In the genomic region with DNA sequence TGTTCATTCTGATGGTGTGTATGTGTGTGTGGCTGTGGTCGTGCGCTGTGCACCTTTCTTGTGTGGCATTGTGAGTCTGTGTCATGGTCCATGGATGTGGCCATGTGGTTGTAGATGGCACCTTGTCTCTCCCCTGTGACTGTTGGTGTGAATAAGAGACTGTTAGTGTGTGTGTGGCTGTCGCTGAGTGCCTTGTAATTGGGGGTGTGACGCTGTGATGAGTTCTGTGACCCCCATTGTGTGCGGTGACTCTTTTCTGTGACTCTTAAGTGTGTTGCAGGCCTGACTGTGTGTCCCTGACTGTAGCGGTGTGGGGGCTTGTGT, we compare ENCODE assay signal across 10 cellular contexts. TPM values are rescaled to one million over a fixed set of nuclear protein-coding genes. Genes with fewer than 3 reads are reported as not detected.
DNase-seq lines count a peak whose midpoint lies in the region; ATAC-seq, FAIRE-seq and TF ChIP-seq lines count a peak whose summit lies in the region.
"Had no signal": no experiment of that assay in that cellular context is flagged by ENCODE, and none has a peak within 500 bp of the region (broad histone marks: within the 10 kb centered on the region; RNA-seq: fewer than 3 reads in every experiment).

No MANE protein-coding gene starts in this region.

- no peak overlapping the region for H2BK5ac ChIP-seq in mesenchymal stem cell (ENCODE audit: low read depth, low read length, poor library complexity, severe bottlenecking)

- no peak overlapping the region for H2BK120ac ChIP-seq in mesenchymal stem cell (ENCODE audit: low read depth, low read length)

- H4K20me1 ChIP-seq in K562 (replicated peaks; ENCODE audit: control insufficient read depth, insufficient read depth, low read length) = no peaks in the 10 kb centered on the region

- H3K4me3 ChIP-seq in K562 (peak overlapping the region; percentile 57), mesenchymal stem cell (ENCODE audit: insufficient read depth in 1 of 2, low read depth in 1 of 2, low read length in 2 of 2) (peak overlapping the region; percentile 69 to 98), tibial nerve (peak overlapping the region; percentile 57 to 77 (median 64))

- peak overlapping the region in 1 of 2 experiments; percentile 13 for H3K4ac ChIP-seq in mesenchymal stem cell (ENCODE audit: low read depth in 1 of 2, low read length in 2 of 2)

- H3K79me2 ChIP-seq in K562 (ENCODE audit: control insufficient read depth, insufficient read depth, low read length) = peaks cover 6% of the 10 kb centered on the region; the same call in 1 of the 3 replicates

- peaks cover 10% of the 10 kb centered on the region for H3K4me1 Mint-ChIP-seq in activated T-cell treated with anti-CD3 and anti-CD28 coated beads, Interleukin-2, amount 50 U/mL, for 72 hours (ENCODE audit: low read depth)

- H3K27ac Mint-ChIP-seq in activated T-cell treated with anti-CD3 and anti-CD28 coated beads, Interleukin-2, amount 50 U/mL, for 72 hours = no peak overlapping the region

- POLR2A ChIA-PET in K562 (lab: Yijun Ruan, JAX) = no interaction called here

- in situ Hi-C loops in K562 (cut with MboI) = no loop called here

- no peak for TF ChIP-seq EP300 in K562 (IDR thresholded peaks at IDR 0.05; ENCODE audit: low read length)
- no peak for TF ChIP-seq EP300 in tibial nerve (IDR thresholded peaks at IDR 0.05)

- no peak for TF ChIP-seq RAD21 in K562 (CRISPR knock-in tag; conservative IDR thresholded peaks at IDR 0.05 in 1 of 2, IDR thresholded peaks at IDR 0.05 in 1 of 2)

- H3K79me1 ChIP-seq in mesenchymal stem cell (replicated peaks; ENCODE audit: low read length, poor library complexity, severe bottlenecking) = peaks cover 6% of the 10 kb centered on the region

- DNase-seq in activated T-cell treated with anti-CD3 and anti-CD28 coated beads, Interleukin-2, amount 50 U/mL, for 72 hours = no peak
- DNase-seq in activated T-cell treated with anti-CD3 and anti-CD28 coated beads for 4 hours (no peak), K562 (ENCODE audit: extremely low read depth in 1 of 4, low spot score in 3 of 4) (no peak), mesenchymal stem cell (no peak), tibial nerve (ENCODE audit: low spot score in 2 of 2) (no peak), RPMI8226 (no peak), retina (no peak)
- DNase-seq: stimulated activated CD4-positive, alpha-beta T cell treated with anti-CD3 and anti-CD28 coated beads, Interleukin-2, amount 100 ng/mL, for 48 hours had no signal

- no peaks in the 10 kb centered on the region for H3K9me3 Mint-ChIP-seq in activated T-cell treated with anti-CD3 and anti-CD28 coated beads, Interleukin-2, amount 50 U/mL, for 72 hours

- peak overlapping the region in 1 of 2 experiments; percentile 75 for H3K14ac ChIP-seq in mesenchymal stem cell (ENCODE audit: low read length in 2 of 2)

- H3K4me2 ChIP-seq in K562 (ENCODE audit: insufficient read depth, low read length) = peak overlapping the region; percentile 94
- H3K4me2 ChIP-seq in mesenchymal stem cell (ENCODE audit: low read length, poor library complexity, severe bottlenecking) = peak overlapping the region; percentile 37

- WGBS in K562 (ENCODE audit: insufficient coverage, low coverage, missing lambda C conversion rate) = 76% methylated on average over 4 of the region's 6 CpGs
- WGBS in mesenchymal stem cell = 93% methylated on average over 6 of the region's 6 CpGs
- 68 to 77% methylated on average over 6 of the region's 6 CpGs for WGBS in tibial nerve, 2 donors

- TSS peak; percentile 64 for BruUV-seq in K562 (replicated peaks; lab: Mats Ljungman, UMichigan)

- H3K36me3 ChIP-seq in K562 (ENCODE audit: control insufficient read depth, insufficient read depth, low read length) (no peaks in the 10 kb centered on the region; the same call in 2 of the 3 replicates), mesenchymal stem cell (ENCODE audit: control insufficient read depth in 1 of 2, insufficient read depth in 2 of 2, low read depth in 1 of 2, low read length in 2 of 2) (peaks cover 14 to 28% of the 10 kb centered on the region in 2 experiments), tibial nerve (peaks cover 0 to 39% (median 0%) of the 10 kb centered on the region in 3 donors)
- H3K36me3 ChIP-seq: cardiac muscle cell had no signal

- peak overlapping the region; percentile 51 to 91; a peak in 3 of 4 replicates for H3K9ac ChIP-seq in K562 (ENCODE audit: insufficient read depth in 1 of 2, low read depth in 2 of 2, low read length in 2 of 2)
- H3K9ac ChIP-seq in mesenchymal stem cell (ENCODE audit: low read length) = peak overlapping the region; percentile 87

- intact Hi-C loops in K562 (cut with micrococcal nuclease) = no loop called here

- TF ChIP-seq POLR2A in K562 (conservative IDR thresholded peaks at IDR 0.05) (no peak), tibial nerve (IDR thresholded peaks at IDR 0.05) (no peak)

- TF ChIP-seq CTCF in K562 (IDR thresholded peaks at IDR 0.05 in 2 of 3, conservative IDR thresholded peaks at IDR 0.05 in 1 of 3; ENCODE audit: insufficient read depth in 2 of 3, low read depth in 1 of 3, low read length in 3 of 3) (no peak), tibial nerve (IDR thresholded peaks at IDR 0.05) (no peak)

- H3K18ac ChIP-seq in mesenchymal stem cell (ENCODE audit: low read depth in 1 of 2, low read length in 2 of 2) = peak overlapping the region; percentile 87 to 90

- H3K4me1 ChIP-seq in K562 (replicated peaks in 1 of 2; ENCODE audit: control insufficient read depth in 2 of 2, insufficient read depth in 2 of 2, low read length in 2 of 2) = peaks cover 27 to 64% of the 10 kb centered on the region in 2 experiments
- peaks cover 13% of the 10 kb centered on the region for H3K4me1 ChIP-seq in mesenchymal stem cell (ENCODE audit: control insufficient read depth, insufficient read depth, low read depth, low read length)
- H3K4me1 ChIP-seq in tibial nerve = peaks cover 0 to 20% (median 4%) of the 10 kb centered on the region in 4 donors

- H2AFZ ChIP-seq in K562 (ENCODE audit: low read depth, low read length) (peak overlapping the region; percentile 70; the same call in 1 of the 2 replicates), mesenchymal stem cell (ENCODE audit: low read depth, low read length) (no peak overlapping the region)

- H3K9me3 ChIP-seq in K562 (replicated peaks; ENCODE audit: control insufficient read depth, insufficient read depth, low read depth, low read length) = no peaks in the 10 kb centered on the region
- no peaks in the 10 kb centered on the region for H3K9me3 ChIP-seq in mesenchymal stem cell (ENCODE audit: control insufficient read depth, low read length)
- no peaks in the 10 kb centered on the region for H3K9me3 ChIP-seq in tibial nerve

- CTCF ChIA-PET in K562 (lab: Yijun Ruan, JAX; ENCODE audit: low intra/inter-chr PET ratio) = no interaction called here

- H2AK5ac ChIP-seq in mesenchymal stem cell (ENCODE audit: low read length, severe bottlenecking) = no peak overlapping the region

- peak overlapping the region; percentile 83 for H4K91ac ChIP-seq in mesenchymal stem cell (ENCODE audit: low read length)

- no peaks in the 10 kb centered on the region for H3K36me3 Mint-ChIP-seq in activated T-cell treated with anti-CD3 and anti-CD28 coated beads, Interleukin-2, amount 50 U/mL, for 72 hours (ENCODE audit: insufficient read depth in 2 of 2)

- no peak overlapping the region for H3K23ac ChIP-seq in mesenchymal stem cell (ENCODE audit: low read length in 2 of 2)

- no peaks in the 10 kb centered on the region for H3K27me3 ChIP-seq in K562 (ENCODE audit: control insufficient read depth in 2 of 2, insufficient read depth in 2 of 2, low read length in 2 of 2)
- H3K27me3 ChIP-seq in mesenchymal stem cell (ENCODE audit: control insufficient read depth in 1 of 2, insufficient read depth in 1 of 2, low read length in 2 of 2) = peaks cover 0 to 19% of the 10 kb centered on the region in 2 experiments
- H3K27me3 ChIP-seq in tibial nerve = no peaks in the 10 kb centered on the region
- H3K27me3 ChIP-seq: cardiac muscle cell had no signal

- peak overlapping the region; percentile 72 for H4K8ac ChIP-seq in mesenchymal stem cell (ENCODE audit: low read length)

- no peak for ATAC-seq in activated T-cell treated with anti-CD3 and anti-CD28 coated beads, Interleukin-2, amount 50 U/mL, for 72 hours (replicated peaks in 1 of 2)
- ATAC-seq in K562 (no peak), HG02588 (IDR thresholded peaks at IDR 0.05; ENCODE audit: unreplicated experiment) (no peak)

- no peak for FAIRE-seq in K562 (lab: Jason Lieb, UNC)

- H3K27ac ChIP-seq in K562 (ENCODE audit: extremely low read depth, low read depth, low read length) (no peak overlapping the region; the same call in 2 of the 3 replicates), mesenchymal stem cell (ENCODE audit: low read length, poor library complexity, severe bottlenecking) (no peak overlapping the region), tibial nerve (peak overlapping the region in 3 of 4 donors; percentile 74 to 87 (median 76))
- H3K27ac ChIP-seq: cardiac muscle cell had no signal

- peak overlapping the region; percentile 40 to 71 for H2BK12ac ChIP-seq in mesenchymal stem cell (ENCODE audit: low read length in 2 of 2)

- H3K9me1 ChIP-seq in K562 (ENCODE audit: control insufficient read depth, insufficient read depth, low read length) = no peaks in the 10 kb centered on the region

- no peak overlapping the region for H2BK15ac ChIP-seq in mesenchymal stem cell (ENCODE audit: low read depth, poor library complexity, severe bottlenecking)

- H3K4me3 Mint-ChIP-seq in activated T-cell treated with anti-CD3 and anti-CD28 coated beads, Interleukin-2, amount 50 U/mL, for 72 hours = peak overlapping the region; percentile 63 to 71

- peaks cover 11% of the 10 kb centered on the region for H3K27me3 Mint-ChIP-seq in activated T-cell treated with anti-CD3 and anti-CD28 coated beads, Interleukin-2, amount 50 U/mL, for 72 hours (ENCODE audit: low read depth)

RNA-seq across cellular contexts. Expression of a gene that starts 0.8 kb away (rescaled TPM):
- 1 to 10 TPM; 6.9 to 9.7 TPM for total RNA-seq in activated T-cell treated with anti-CD3 and anti-CD28 coated beads, Interleukin-2, amount 50 U/mL, for 72 hours
- 8.1 and 27.1 TPM in 2 replicates for total RNA-seq in K562 (2011; cell fraction: chromatin; rRNA removed; ENCODE audit: low replicate concordance)
- total RNA-seq in K562 (2011; cell fraction: nucleolus; rRNA removed) = 25.7 and 35.0 TPM in 2 replicates
- total RNA-seq in K562 (2011; cell fraction: nucleoplasm; rRNA removed) = 21.9 and 29.8 TPM in 2 replicates
- total RNA-seq in K562 (2014; rRNA removed) (4.4 and 11.2 TPM in 2 replicates), K562 (2014; rRNA removed; fragmentation: Illumina TruSeq; extraction: Trizol) (1.8 and 2.1 TPM in 2 replicates), K562 (2015; rRNA removed; fragmentation: Illumina TruSeq; extraction: Trizol) (2.6 and 3.1 TPM in 2 replicates), K562 (2021) (15.9 and 17.6 TPM in 2 replicates), tibial nerve (10 to 100 TPM; 20.1 to 82.2 (median 33.8) TPM)
- polyA plus RNA-seq in K562 (2011; rRNA removed) (3.4 and 6.3 TPM in 2 replicates), K562 (2014; fragmentation: Illumina TruSeq; extraction: Trizol) (8.1 and 12.8 TPM in 2 replicates), K562 (2014; fragmentation: Nextera tagmentation; extraction: Ambion mirVana) (under 1 TPM; 0.49 TPM), K562 (2014; rRNA removed) (8.6 and 10.0 TPM in 2 replicates)
- 5.2 and 13.0 TPM in 2 replicates for polyA plus RNA-seq in K562 (2011; cell fraction: cytosol; rRNA removed)
- polyA plus RNA-seq in K562 (2011; cell fraction: nucleus; rRNA removed) = 21.6 and 30.6 TPM in 2 replicates
- 16.0 and 16.8 TPM in 2 replicates for polyA plus RNA-seq in K562 (2012)
- 1.1 and 2.5 TPM in 2 replicates for polyA minus RNA-seq in K562 (2011; rRNA and poly(A)+ RNA removed)
- 6.1 and 10.4 TPM in 2 replicates for polyA minus RNA-seq in K562 (2011; cell fraction: cytosol; rRNA and poly(A)+ RNA removed)
- 7.2 and 8.5 TPM in 2 replicates for polyA minus RNA-seq in K562 (2011; cell fraction: nucleus; rRNA and poly(A)+ RNA removed)
- 51.5 TPM for polyA plus RNA-seq in mesenchymal stem cell (2013, experiment 1 of 2)
- polyA plus RNA-seq in mesenchymal stem cell (2013, experiment 2 of 2) = 51.8 TPM

RNA-seq across cellular contexts. Expression of a gene that starts 9.7 kb away (rescaled TPM):
- total RNA-seq in activated T-cell treated with anti-CD3 and anti-CD28 coated beads, Interleukin-2, amount 50 U/mL, for 72 hours = 10 to 100 TPM; 27.9 to 30.7 TPM
- 35.6 and 69.3 TPM in 2 replicates for total RNA-seq in K562 (2011; cell fraction: chromatin; rRNA removed; ENCODE audit: low replicate concordance)
- 24.6 and 29.0 TPM in 2 replicates for total RNA-seq in K562 (2011; cell fraction: nucleolus; rRNA removed)
- 35.5 and 35.6 TPM in 2 replicates for total RNA-seq in K562 (2011; cell fraction: nucleoplasm; rRNA removed)
- total RNA-seq in K562 (2014; rRNA removed) = 3.6 and 3.7 TPM in 2 replicates
- total RNA-seq in K562 (2014; rRNA removed; fragmentation: Illumina TruSeq; extraction: Trizol) = 3.1 and 3.9 TPM in 2 replicates
- total RNA-seq in K562 (2015; rRNA removed; fragmentation: Illumina TruSeq; extraction: Trizol) = 3.9 and 4.7 TPM in 2 replicates
- 5.9 and 7.6 TPM in 2 replicates for total RNA-seq in K562 (2021)
- 6.8 and 9.4 TPM in 2 replicates for polyA plus RNA-seq in K562 (2011; rRNA removed)
- 5.8 and 5.9 TPM in 2 replicates for polyA plus RNA-seq in K562 (2011; cell fraction: cytosol; rRNA removed)
- polyA plus RNA-seq in K562 (2011; cell fraction: nucleus; rRNA removed) = 52.3 and 65.7 TPM in 2 replicates
- 13.1 and 29.9 TPM in 2 replicates for polyA plus RNA-seq in K562 (2012)
- polyA plus RNA-seq in K562 (2014; fragmentation: Illumina TruSeq; extraction: Trizol) = 8.9 and 10.1 TPM in 2 replicates
- polyA plus RNA-seq in K562 (2014; fragmentation: Nextera tagmentation; extraction: Ambion mirVana) = 1 to 10 TPM in 1 of 2 experiments, under 1 TPM in 1; 0.68 to 2.5 TPM
- 6.8 and 8.6 TPM in 2 replicates for polyA plus RNA-seq in K562 (2014; rRNA removed)
- polyA minus RNA-seq in K562 (2011; rRNA and poly(A)+ RNA removed) = 2.1 and 3.3 TPM in 2 replicates
- polyA minus RNA-seq in K562 (2011; cell fraction: cytosol; rRNA and poly(A)+ RNA removed) = not detected in 2 replicates
- polyA minus RNA-seq in K562 (2011; cell fraction: nucleus; rRNA and poly(A)+ RNA removed) = 14.4 and 14.7 TPM in 2 replicates
- 22.5 TPM for polyA plus RNA-seq in mesenchymal stem cell (2013, experiment 1 of 2)
- 20.6 TPM for polyA plus RNA-seq in mesenchymal stem cell (2013, experiment 2 of 2)
- total RNA-seq in tibial nerve = 10 to 100 TPM; 23.2 to 33.7 (median 30.8) TPM

RNA-seq across cellular contexts. Expression of a gene that starts 10.0 kb away (rescaled TPM):
- total RNA-seq in activated T-cell treated with anti-CD3 and anti-CD28 coated beads, Interleukin-2, amount 50 U/mL, for 72 hours = 10 to 100 TPM; 60.4 to 64.7 TPM
- total RNA-seq in K562 (2011; cell fraction: chromatin; rRNA removed; ENCODE audit: low replicate concordance) = 24.9 and 71.9 TPM in 2 replicates
- 125 and 126 TPM in 2 replicates for total RNA-seq in K562 (2011; cell fraction: nucleolus; rRNA removed)
- 67.8 and 77.4 TPM in 2 replicates for total RNA-seq in K562 (2011; cell fraction: nucleoplasm; rRNA removed)
- total RNA-seq in K562 (2014; rRNA removed) (63.3 and 68.9 TPM in 2 replicates), K562 (2014; rRNA removed; fragmentation: Illumina TruSeq; extraction: Trizol) (21.2 and 26.1 TPM in 2 replicates), K562 (2015; rRNA removed; fragmentation: Illumina TruSeq; extraction: Trizol) (32.0 and 33.7 TPM in 2 replicates), K562 (2021) (44.1 and 45.6 TPM in 2 replicates), tibial nerve (100 to 1,000 TPM; 145 to 238 (median 189) TPM)
- polyA plus RNA-seq in K562 (2011; rRNA removed) (57.7 and 68.8 TPM in 2 replicates), K562 (2014; fragmentation: Illumina TruSeq; extraction: Trizol) (72.6 and 73.2 TPM in 2 replicates), K562 (2014; fragmentation: Nextera tagmentation; extraction: Ambion mirVana) (10 to 100 TPM; 21.3 to 27.3 TPM), K562 (2014; rRNA removed) (81.5 and 83.8 TPM in 2 replicates)
- 179 and 221 TPM in 2 replicates for polyA plus RNA-seq in K562 (2011; cell fraction: cytosol; rRNA removed)
- 92.4 and 97.3 TPM in 2 replicates for polyA plus RNA-seq in K562 (2011; cell fraction: nucleus; rRNA removed)
- polyA plus RNA-seq in K562 (2012) = 57.1 and 57.4 TPM in 2 replicates
- polyA minus RNA-seq in K562 (2011; rRNA and poly(A)+ RNA removed) = 30.4 and 35.1 TPM in 2 replicates
- 26.4 and 28.5 TPM in 2 replicates for polyA minus RNA-seq in K562 (2011; cell fraction: cytosol; rRNA and poly(A)+ RNA removed)
- 4.7 and 11.6 TPM in 2 replicates for polyA minus RNA-seq in K562 (2011; cell fraction: nucleus; rRNA and poly(A)+ RNA removed)
- polyA plus RNA-seq in mesenchymal stem cell (2013, experiment 1 of 2) = 109 TPM
- 119 TPM for polyA plus RNA-seq in mesenchymal stem cell (2013, experiment 2 of 2)

RNA-seq across cellular contexts. Expression of a gene that starts 16.6 kb away (rescaled TPM):
- 10 to 100 TPM; 13.3 to 16.8 TPM for total RNA-seq in activated T-cell treated with anti-CD3 and anti-CD28 coated beads, Interleukin-2, amount 50 U/mL, for 72 hours
- total RNA-seq in K562 (2011; cell fraction: chromatin; rRNA removed; ENCODE audit: low replicate concordance) = 3.0 and 8.8 TPM in 2 replicates
- total RNA-seq in K562 (2011; cell fraction: nucleolus; rRNA removed) = 2.5 and 3.2 TPM in 2 replicates
- total RNA-seq in K562 (2011; cell fraction: nucleoplasm; rRNA removed) = 2.6 TPM in 2 replicates
- 1.2 and 1.6 TPM in 2 replicates for total RNA-seq in K562 (2014; rRNA removed)
- 1.3 and 1.4 TPM in 2 replicates for total RNA-seq in K562 (2014; rRNA removed; fragmentation: Illumina TruSeq; extraction: Trizol)
- total RNA-seq in K562 (2015; rRNA removed; fragmentation: Illumina TruSeq; extraction: Trizol) = 1.8 and 1.9 TPM in 2 replicates
- 3.3 and 4.5 TPM in 2 replicates for total RNA-seq in K562 (2021)
- 3.0 and 3.8 TPM in 2 replicates for polyA plus RNA-seq in K562 (2011; rRNA removed)
- polyA plus RNA-seq in K562 (2011; cell fraction: cytosol; rRNA removed) = 2.6 and 3.9 TPM in 2 replicates
- 1.3 and 1.7 TPM in 2 replicates for polyA plus RNA-seq in K562 (2011; cell fraction: nucleus; rRNA removed)
- polyA plus RNA-seq in K562 (2012) = 1.1 and 2.3 TPM in 2 replicates
- 0.89 and 1.4 TPM in 2 replicates for polyA plus RNA-seq in K562 (2014; fragmentation: Illumina TruSeq; extraction: Trizol)
- polyA plus RNA-seq in K562 (2014; fragmentation: Nextera tagmentation; extraction: Ambion mirVana) = 1 to 10 TPM in 1 of 2 experiments, under 1 TPM in 1; 0.34 to 1.1 TPM
- polyA plus RNA-seq in K562 (2014; rRNA removed) = 1.5 and 1.9 TPM in 2 replicates
- 7.1 and 8.6 TPM in 2 replicates for polyA minus RNA-seq in K562 (2011; rRNA and poly(A)+ RNA removed)
- 2.7 and 4.4 TPM in 2 replicates for polyA minus RNA-seq in K562 (2011; cell fraction: cytosol; rRNA and poly(A)+ RNA removed)
- polyA minus RNA-seq in K562 (2011; cell fraction: nucleus; rRNA and poly(A)+ RNA removed) = 1.2 and 1.6 TPM in 2 replicates
- 15.2 TPM for polyA plus RNA-seq in mesenchymal stem cell (2013, experiment 1 of 2)
- polyA plus RNA-seq in mesenchymal stem cell (2013, experiment 2 of 2) = 15.4 TPM
- 10 to 100 TPM; 12.9 to 20.8 (median 17.9) TPM for total RNA-seq in tibial nerve

RNA-seq across cellular contexts. Expression of a gene that starts 18.4 kb away (rescaled TPM):
- total RNA-seq in activated T-cell treated with anti-CD3 and anti-CD28 coated beads, Interleukin-2, amount 50 U/mL, for 72 hours = 1 to 10 TPM; 1.9 to 2.6 TPM
- 1.5 and 2.6 TPM in 2 replicates for total RNA-seq in K562 (2011; cell fraction: chromatin; rRNA removed; ENCODE audit: low replicate concordance)
- 2.6 and 3.5 TPM in 2 replicates for total RNA-seq in K562 (2011; cell fraction: nucleolus; rRNA removed)
- total RNA-seq in K562 (2011; cell fraction: nucleoplasm; rRNA removed) = 2.3 and 3.1 TPM in 2 replicates
- total RNA-seq in K562 (2014; rRNA removed) = 2.8 and 3.9 TPM in 2 replicates
- total RNA-seq in K562 (2014; rRNA removed; fragmentation: Illumina TruSeq; extraction: Trizol) = 0.77 and 0.80 TPM in 2 replicates
- 1.9 and 2.3 TPM in 2 replicates for total RNA-seq in K562 (2015; rRNA removed; fragmentation: Illumina TruSeq; extraction: Trizol)
- total RNA-seq in K562 (2021) = 2.5 and 3.0 TPM in 2 replicates
- 1.3 and 1.8 TPM in 2 replicates for polyA plus RNA-seq in K562 (2011; rRNA removed)
- polyA plus RNA-seq in K562 (2011; cell fraction: cytosol; rRNA removed) = 1.9 and 3.2 TPM in 2 replicates
- 1.2 and 1.3 TPM in 2 replicates for polyA plus RNA-seq in K562 (2011; cell fraction: nucleus; rRNA removed)
- polyA plus RNA-seq in K562 (2012) = 2.9 and 3.1 TPM in 2 replicates
- polyA plus RNA-seq in K562 (2014; fragmentation: Illumina TruSeq; extraction: Trizol) = 1.7 and 2.6 TPM in 2 replicates
- polyA plus RNA-seq in K562 (2014; fragmentation: Nextera tagmentation; extraction: Ambion mirVana) = under 1 TPM; 0.18 to 0.73 TPM
- 2.0 and 4.3 TPM in 2 replicates for polyA plus RNA-seq in K562 (2014; rRNA removed)
- 0.51 and 0.67 TPM in 2 replicates for polyA minus RNA-seq in K562 (2011; rRNA and poly(A)+ RNA removed)
- 0.48 TPM in 1 of 2 replicates, not detected in the other for polyA minus RNA-seq in K562 (2011; cell fraction: cytosol; rRNA and poly(A)+ RNA removed)
- 0.54 and 2.1 TPM in 2 replicates for polyA minus RNA-seq in K562 (2011; cell fraction: nucleus; rRNA and poly(A)+ RNA removed)
- polyA plus RNA-seq in mesenchymal stem cell (2013, experiment 1 of 2) = 3.4 TPM
- polyA plus RNA-seq in mesenchymal stem cell (2013, experiment 2 of 2) = 3.8 TPM
- 1 to 10 TPM; 2.3 to 5.7 (median 2.8) TPM for total RNA-seq in tibial nerve

Comparison
In these comparisons a context has a peak if more than half of its experiments do, and no peak if none do; other contexts are left out.
1. H3K27ac ChIP-seq: peak in tibial nerve (3 of 4); none in K562 (single experiment) and mesenchymal stem cell (single experiment).
2. Peak in every context shown above with its lines, with median percentiles within 50 percentile points of each other: H3K4me3 ChIP-seq.